In genomic region chr9:132556701-132557100, GRCh38 we compare ENCODE assay signal across 17 cellular contexts. TPM values are rescaled to one million over a fixed set of nuclear protein-coding genes. Genes with fewer than 3 reads are reported as not detected.
DNase-seq lines count a peak whose midpoint lies in the region; TF ChIP-seq lines count a peak whose summit lies in the region.
"Had no signal": no experiment of that assay in that cellular context is flagged by ENCODE, and none has a peak within 500 bp of the region (broad histone marks: within the 10 kb centered on the region; RNA-seq: fewer than 3 reads in every experiment).

No MANE protein-coding gene starts in this region.

- no peaks in the 10 kb centered on the region for H3K9me2 ChIP-seq in neural cell (ENCODE audit: insufficient read depth, low read length)

- no peaks in the 10 kb centered on the region for H3K79me2 ChIP-seq in neural cell (replicated peaks; ENCODE audit: insufficient read depth, low read length)
- no peaks in the 10 kb centered on the region for H3K79me2 ChIP-seq in osteoblast (ENCODE audit: insufficient read depth, low read length)

- TF ChIP-seq CTCF in neural cell (IDR thresholded peaks at IDR 0.05; ENCODE audit: poor library complexity, severe bottlenecking) (no peak), osteoblast (IDR thresholded peaks at IDR 0.05; ENCODE audit: extremely low read depth, low read depth, low read length) (no peak), lower leg skin (IDR thresholded peaks at IDR 0.05) (no peak)

- no peaks in the 10 kb centered on the region for H3F3A ChIP-seq in neural cell (ENCODE audit: insufficient read depth, low read length, poor library complexity, severe bottlenecking)

- H3K9me3 ChIP-seq in ectodermal cell (ENCODE audit: control insufficient read depth, low read length) (no peaks in the 10 kb centered on the region), neural cell (ENCODE audit: low read length) (no peaks in the 10 kb centered on the region), osteoblast (ENCODE audit: low read depth, low read length) (no peaks in the 10 kb centered on the region)
- H3K9me3 ChIP-seq: A549, BE2C had no signal

- H3K4me1 ChIP-seq in ectodermal cell (ENCODE audit: control insufficient read depth, insufficient read depth, low read length) (peaks cover 41% of the 10 kb centered on the region), osteoblast (ENCODE audit: insufficient read depth, low read length) (no peaks in the 10 kb centered on the region)
- H3K4me1 ChIP-seq: A549 had no signal

- intact Hi-C loops in lower leg skin (cut with DNase I; ENCODE audit: low total_unique reads) = no loop called here

- TF ChIP-seq POLR2A in lower leg skin (IDR thresholded peaks at IDR 0.05) = no peak

- H3K36me3 ChIP-seq in ectodermal cell (ENCODE audit: control insufficient read depth, insufficient read depth, low read length) = no peaks in the 10 kb centered on the region
- no peaks in the 10 kb centered on the region for H3K36me3 ChIP-seq in neural cell (ENCODE audit: insufficient read depth, low read length)
- H3K36me3 ChIP-seq in osteoblast (ENCODE audit: insufficient read depth, low read length) = no peaks in the 10 kb centered on the region
- H3K36me3 ChIP-seq: BE2C had no signal

- TF ChIP-seq RAD21 in neural cell (conservative IDR thresholded peaks at IDR 0.05) = no peak

- no peak overlapping the region for H3K4me3 ChIP-seq in ectodermal cell (ENCODE audit: insufficient read depth, low read depth, low read length)
- H3K4me3 ChIP-seq in neural cell (ENCODE audit: low read length) = peak overlapping the region; percentile 20
- H3K4me3 ChIP-seq in osteoblast (ENCODE audit: insufficient read depth, low read length) = no peak overlapping the region
- H3K4me3 ChIP-seq in lower leg skin (ENCODE audit: low read depth, poor library complexity, severe bottlenecking) = no peak overlapping the region
- H3K4me3 ChIP-seq: A549 had no signal

- TF ChIP-seq EP300 in neural cell (conservative IDR thresholded peaks at IDR 0.05; ENCODE audit: poor library complexity, severe bottlenecking) = no peak

- no peak overlapping the region for H2AFZ ChIP-seq in neural cell (ENCODE audit: low read depth, low read length)
- H2AFZ ChIP-seq in osteoblast (ENCODE audit: low read length) = no peak overlapping the region

- no peak overlapping the region for H3K9ac ChIP-seq in neural cell (ENCODE audit: low read length)

- H3K27me3 ChIP-seq in ectodermal cell (ENCODE audit: control insufficient read depth, insufficient read depth, low read length, poor library complexity, severe bottlenecking) (no peaks in the 10 kb centered on the region), neural cell (ENCODE audit: insufficient read depth, low read depth, low read length) (no peaks in the 10 kb centered on the region), osteoblast (ENCODE audit: insufficient read depth, low read length) (peaks cover 58% of the 10 kb centered on the region)
- H3K27me3 ChIP-seq: BE2C had no signal

- no peak overlapping the region for H3K4me2 ChIP-seq in neural cell (ENCODE audit: low read length)
- no peak overlapping the region for H3K4me2 ChIP-seq in osteoblast (ENCODE audit: insufficient read depth, low read length)
- H3K4me2 ChIP-seq: A549 had no signal

- DNase-seq in osteoblast (ENCODE audit: insufficient read length, low spot score, missing footprints) (peak; percentile 51), NCI-H2171 (lab: John Stamatoyannopoulos, UW) (no peak), NCI-H524 (lab: John Stamatoyannopoulos, UW) (no peak), lower leg skin (ENCODE audit: low spot score in 2 of 2) (no peak)
- DNase-seq: BE2C; CD4-positive, alpha-beta memory T cell; COR-L47; DND-41; GDM1; GOT3; H9 had no signal

- WGBS in ectodermal cell, 2 experiments = 81 to 82% methylated on average over 23 of the region's 23 CpGs
- whole genome bisulfite sequencing in lower leg skin, 2 donors = 36 to 62% methylated on average over 23 of the region's 23 CpGs

- peak overlapping the region; percentile 72 for H3K27ac ChIP-seq in ectodermal cell (ENCODE audit: insufficient read depth, low read depth, low read length, poor library complexity, severe bottlenecking)
- H3K27ac ChIP-seq in neural cell (ENCODE audit: low read length) = no peak overlapping the region
- no peak overlapping the region for H3K27ac ChIP-seq in osteoblast (ENCODE audit: low read depth, low read length)
- H3K27ac ChIP-seq: A549, C4-2B had no signal

- no peaks in the 10 kb centered on the region for H4K20me1 ChIP-seq in neural cell (ENCODE audit: insufficient read depth)
- no peaks in the 10 kb centered on the region for H4K20me1 ChIP-seq in osteoblast (ENCODE audit: insufficient read depth, low read length)

TF ChIP-seq in neural cell, 6 proteins besides CTCF, POLR2A, EP300 and RAD21:
- TF ChIP-seq EZH2 (IDR thresholded peaks at IDR 0.05; ENCODE audit: borderline replicate concordance, insufficient read depth, low read length, poor library complexity, severe bottlenecking) = no peak
- no peak for TF ChIP-seq MXI1 (conservative IDR thresholded peaks at IDR 0.05; ENCODE audit: poor library complexity, severe bottlenecking)
- no peak for TF ChIP-seq POLR2AphosphoS5 (IDR thresholded peaks at IDR 0.05)
- no peak for TF ChIP-seq TAF1 (IDR thresholded peaks at IDR 0.05; ENCODE audit: low read depth)
- TF ChIP-seq REST (IDR thresholded peaks at IDR 0.05; ENCODE audit: borderline replicate concordance) = no peak
- no peak for TF ChIP-seq SMC3 (conservative IDR thresholded peaks at IDR 0.05; ENCODE audit: poor library complexity)

RNA-seq across cellular contexts. Expression of gene BARHL1, which starts 25.7 kb away (rescaled TPM):
- 20.4 TPM for polyA plus RNA-seq in ectodermal cell (2013, experiment 1 of 4)
- 40.3 TPM for polyA plus RNA-seq in ectodermal cell (2013, experiment 2 of 4)
- 18.3 TPM for polyA plus RNA-seq in ectodermal cell (2013, experiment 3 of 4)
- polyA plus RNA-seq in ectodermal cell (2013, experiment 4 of 4) = 27.6 TPM
- polyA plus RNA-seq in neural cell = not detected in 2 replicates
- not detected in 2 replicates for polyA minus RNA-seq in neural cell
- total RNA-seq in osteoblast (not detected in 2 replicates), lower leg skin (not detected)
- total RNA-seq: CD4-positive, alpha-beta memory T cell; H9; HT-29 had no signal
- polyA plus RNA-seq: A549; AG04450; CD4-positive, alpha-beta memory T cell had no signal
